In genomic region chr20:20017001-20017851, GRCh38 we compare ENCODE assay signal across 8 cellular contexts.
DNase-seq lines count a peak whose midpoint lies in the region; ATAC-seq and TF ChIP-seq lines count a peak whose summit lies in the region.

NAA20 (plus strand) TSS chr20:20017362; CDS start chr20:20017397, 35 bp downstream.

- ATAC-seq in GM18873 (IDR thresholded peaks at IDR 0.05; ENCODE audit: low FRiP score, unreplicated experiment): peak; percentile 97
- peak; percentile 99 for ATAC-seq in HG03139 (IDR thresholded peaks at IDR 0.05; ENCODE audit: unreplicated experiment)

- peak; percentile 63 for DNase-seq in AG09309 (ENCODE audit: low read depth)
- peak; percentile 88 for DNase-seq in NCI-H2227 treated with DMSO at 0.1 percent for 48 hours (lab: John Stamatoyannopoulos, UW)
- DNase-seq in activated CD4-positive, CD25-positive, alpha-beta regulatory T cell (lab: John Stamatoyannopoulos, UW): peak; percentile 81 to 88 (median 84)
- peak; percentile 87 for DNase-seq in central memory CD4-positive, alpha-beta T cell
- DNase-seq in iris pigment epithelial cell (ENCODE audit: low read depth): peak; percentile 95
- DNase-seq in stimulated activated CD4-positive, alpha-beta T cell treated with anti-CD3 and anti-CD28 coated beads, Interleukin-12 subunit alpha, Interleukin-12 subunit beta, amount 100 ng/mL, for 4 hours: peak; percentile 89

- peak within 1 kb of the TSS; percentile 96 for H3K4me3 ChIP-seq in AG09309 (ENCODE audit: control insufficient read depth, low read depth, low read length)

- peak; percentile 71 for TF ChIP-seq CTCF in AG09309 (IDR thresholded peaks at IDR 0.05; ENCODE audit: control insufficient read depth, insufficient read depth, low read depth, low read length, missing control alignments)

Comparison
In these comparisons a context has a peak if more than half of its experiments do, and no peak if none do; other contexts are left out.
1. Peak in every context shown above with its lines: DNase-seq, ATAC-seq and H3K4me3 ChIP-seq.